27 cellular contexts compared by ENCODE assay signal in the genomic region with DNA sequence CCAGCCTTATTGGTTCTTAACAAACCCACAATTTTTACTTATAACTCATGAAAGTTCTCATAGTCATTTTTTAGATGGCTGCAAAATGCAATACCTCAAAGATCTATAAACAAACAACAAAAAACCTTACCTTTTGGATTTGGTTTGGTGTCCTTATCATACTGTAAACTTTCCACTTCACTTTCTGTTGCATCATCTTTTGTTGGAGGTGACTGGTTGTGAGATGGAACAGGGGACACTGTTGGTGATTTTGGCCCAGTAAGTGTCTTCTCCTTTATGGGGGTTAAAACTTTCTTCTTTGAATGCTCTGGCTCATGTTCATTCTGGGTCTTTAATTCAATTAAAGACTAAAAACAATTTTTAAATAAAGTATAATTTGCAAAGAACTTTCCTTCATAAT.
"Had no signal": no experiment of that assay in that cellular context is flagged by ENCODE, and none has a peak within 500 bp of the region (broad histone marks: within the 10 kb centered on the region; RNA-seq: fewer than 3 reads in every experiment).

No MANE protein-coding gene starts in this region.

- H3K4me3 ChIP-seq: colonic mucosa, coronary artery, dorsolateral prefrontal cortex, esophagus squamous epithelium, gastrocnemius medialis, gastroesophageal sphincter, heart left ventricle, heart right ventricle had no signal

- H3K27me3 ChIP-seq: colonic mucosa, dorsolateral prefrontal cortex, esophagus squamous epithelium, foreskin keratinocyte, gastrocnemius medialis, gastroesophageal sphincter, heart left ventricle, heart right ventricle had no signal

- DNase-seq: colonic mucosa; cortex of kidney; dermis blood vessel endothelial cell; dorsolateral prefrontal cortex; effector CD4-positive, alpha-beta T cell; effector CD8-positive, alpha-beta T cell; effector memory CD4-positive, alpha-beta T cell; effector memory CD8-positive, alpha-beta T cell; endodermal cell; erythroblast; esophagus squamous epithelium; foreskin fibroblast; foreskin keratinocyte; foreskin melanocyte; gastrocnemius medialis; glutamatergic neuron; head of caudate nucleus; heart left ventricle; heart right ventricle had no signal

- FAIRE-seq: colon, endometrium, endothelial cell of umbilical vein, frontal cortex had no signal

- ATAC-seq: effector memory CD8-positive, alpha-beta T cell; esophagus mucosa; foreskin keratinocyte; gastrocnemius medialis; gastroesophageal sphincter; heart left ventricle; heart right ventricle had no signal

- H3K36me3 ChIP-seq: colonic mucosa had no signal

- H3K27ac ChIP-seq: colonic mucosa, coronary artery, dorsolateral prefrontal cortex, epithelial cell of prostate, esophagus squamous epithelium, foreskin keratinocyte, gastrocnemius medialis, gastroesophageal sphincter, heart left ventricle, heart right ventricle had no signal

- H3K9me3 ChIP-seq: colonic mucosa, esophagus squamous epithelium, gastrocnemius medialis, gastroesophageal sphincter, heart left ventricle, heart right ventricle had no signal

- H3K4me1 ChIP-seq: colonic mucosa, esophagus squamous epithelium, foreskin keratinocyte, gastrocnemius medialis, gastroesophageal sphincter, heart left ventricle, heart right ventricle had no signal
